Comparison of ENCODE assay signal across 19 cellular contexts in genomic region chr11:133669371-133670046, GRCh38.
"Had no signal": no experiment of that assay in that cellular context is flagged by ENCODE, and none has a peak within 500 bp of the region (broad histone marks: within the 10 kb centered on the region; RNA-seq: fewer than 3 reads in every experiment).

No MANE protein-coding gene starts in this region.

- H3K27ac ChIP-seq: ascending aorta, breast epithelium, hepatocyte, left lung, neutrophil had no signal

- H3K4me1 Mint-ChIP-seq: activated CD4-positive, alpha-beta T cell treated with anti-CD3 and anti-CD28 coated beads, Interleukin-2, amount 10 ng/mL, durations not matched to agents 24 days and 14 days; activated T-helper 17 cell treated with anti-CD3 and anti-CD28 coated beads, Interleukin-2, amount 50 U/mL, for 72 hours; naive B cell; stimulated activated memory B cell treated with anti-CD40 and anti-IgM and Interleukin-4, amounts not matched to agents 10 μg/mL and 1 μg/mL and 100 μg/mL, for 72 hours; T-helper 17 cell had no signal

- H3K9me3 Mint-ChIP-seq: activated CD4-positive, alpha-beta T cell treated with anti-CD3 and anti-CD28 coated beads, Interleukin-2, amount 10 ng/mL, durations not matched to agents 24 days and 14 days; activated T-helper 17 cell treated with anti-CD3 and anti-CD28 coated beads, Interleukin-2, amount 50 U/mL, for 72 hours; stimulated activated memory B cell treated with anti-CD40 and anti-IgM and Interleukin-4, amounts not matched to agents 10 μg/mL and 1 μg/mL and 100 μg/mL, for 72 hours had no signal

- H3K4me1 ChIP-seq: ascending aorta, breast epithelium, left lung had no signal

- ATAC-seq: activated T-helper 17 cell treated with anti-CD3 and anti-CD28 coated beads, Interleukin-2, amount 50 U/mL, for 72 hours; left lung; stimulated activated memory B cell treated with anti-CD40 and anti-IgM and Interleukin-4, amounts not matched to agents 10 μg/mL and 1 μg/mL and 100 μg/mL, for 72 hours; T-helper 17 cell had no signal

- H3K4me2 ChIP-seq: hepatocyte had no signal

- H2AFZ ChIP-seq: hepatocyte had no signal

- H3K27me3 Mint-ChIP-seq: activated CD4-positive, alpha-beta T cell treated with anti-CD3 and anti-CD28 coated beads, Interleukin-2, amount 10 ng/mL, durations not matched to agents 24 days and 14 days; activated T-helper 17 cell treated with anti-CD3 and anti-CD28 coated beads, Interleukin-2, amount 50 U/mL, for 72 hours; naive B cell; stimulated activated memory B cell treated with anti-CD40 and anti-IgM and Interleukin-4, amounts not matched to agents 10 μg/mL and 1 μg/mL and 100 μg/mL, for 72 hours had no signal

- H3K9me3 ChIP-seq: ascending aorta, breast epithelium, left lung, neutrophil had no signal

- H3K4me3 Mint-ChIP-seq: activated CD4-positive, alpha-beta T cell treated with anti-CD3 and anti-CD28 coated beads, Interleukin-2, amount 10 ng/mL, durations not matched to agents 24 days and 14 days; activated T-helper 17 cell treated with anti-CD3 and anti-CD28 coated beads, Interleukin-2, amount 50 U/mL, for 72 hours; naive B cell; stimulated activated memory B cell treated with anti-CD40 and anti-IgM and Interleukin-4, amounts not matched to agents 10 μg/mL and 1 μg/mL and 100 μg/mL, for 72 hours; T-helper 17 cell had no signal

- DNase-seq: activated CD4-positive, alpha-beta T cell treated with anti-CD3 and anti-CD28 coated beads, Interleukin-2, amount 10 ng/mL, durations not matched to agents 24 days and 14 days; activated CD4-positive, CD25-positive, alpha-beta regulatory T cell; activated naive CD4-positive, alpha-beta T cell treated with Interleukin-2 at 50 U/mL for 16 hours; activated T-cell treated with anti-CD3 and anti-CD28 coated beads for 4 hours; cerebellar nuclear complex; erythroblast; kidney; left lung; mammary epithelial cell; naive B cell; retina; T-helper 17 cell had no signal

- H3K36me3 Mint-ChIP-seq: naive B cell; stimulated activated memory B cell treated with anti-CD40 and anti-IgM and Interleukin-4, amounts not matched to agents 10 μg/mL and 1 μg/mL and 100 μg/mL, for 72 hours had no signal

- H3K79me2 ChIP-seq: hepatocyte had no signal

- H3K27ac Mint-ChIP-seq: activated CD4-positive, alpha-beta T cell treated with anti-CD3 and anti-CD28 coated beads, Interleukin-2, amount 10 ng/mL, durations not matched to agents 24 days and 14 days; activated T-helper 17 cell treated with anti-CD3 and anti-CD28 coated beads, Interleukin-2, amount 50 U/mL, for 72 hours; naive B cell; stimulated activated memory B cell treated with anti-CD40 and anti-IgM and Interleukin-4, amounts not matched to agents 10 μg/mL and 1 μg/mL and 100 μg/mL, for 72 hours; T-helper 17 cell had no signal

- FAIRE-seq: kidney, urothelium cell line had no signal

- H3K27me3 ChIP-seq: ascending aorta, neutrophil had no signal

- H3K36me3 ChIP-seq: ascending aorta, breast epithelium, left lung, neutrophil had no signal

- H3K4me3 ChIP-seq: ascending aorta, breast epithelium, hepatocyte, left lung had no signal
